ENCODE assay signal across 8 cellular contexts in the genomic region with DNA sequence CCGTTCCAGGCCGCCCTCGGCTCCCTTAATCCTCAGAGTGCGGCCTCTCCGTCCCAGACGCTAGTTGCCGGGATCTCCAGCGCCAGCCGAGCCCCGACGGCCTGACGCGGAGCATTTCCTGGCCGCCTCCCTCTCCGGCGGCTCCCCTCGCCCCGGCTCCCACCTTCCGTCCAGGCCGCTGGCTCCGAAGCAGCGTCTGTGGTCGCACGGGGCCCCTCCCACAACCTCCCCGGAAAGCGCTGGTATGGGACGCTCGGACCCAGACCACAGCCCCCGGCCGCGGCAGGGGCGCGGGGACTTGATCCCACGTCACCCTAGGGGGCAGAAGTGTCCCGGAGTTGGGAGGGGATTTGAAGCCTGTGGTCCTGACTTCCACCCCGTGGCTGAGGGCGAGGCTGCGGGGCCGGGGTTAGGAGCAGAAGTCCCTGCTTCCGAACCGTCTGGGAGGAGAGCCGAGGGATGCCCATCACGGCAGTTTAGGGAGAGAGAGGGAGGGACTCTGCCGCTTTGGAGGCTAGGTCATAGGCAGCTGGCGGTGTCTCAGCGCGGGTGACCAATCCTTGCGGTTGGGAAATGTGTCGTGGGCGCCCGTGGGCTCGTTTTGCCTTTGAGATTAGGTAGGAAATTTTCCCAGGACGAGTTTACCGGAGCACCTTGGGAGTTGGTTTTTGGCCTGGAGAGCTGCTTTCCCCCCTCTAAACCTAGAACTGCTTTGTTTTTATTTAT.
DNase-seq lines count a peak whose midpoint lies in the region; ATAC-seq and TF ChIP-seq lines count a peak whose summit lies in the region.
"Not testable (repeated sequence)": the region's sequence is repeated elsewhere in the genome, so short reads cannot be mapped to it uniquely, and the experiment has no call there.

No MANE protein-coding gene starts in this region.

- not testable (repeated sequence) for H3K36me3 ChIP-seq in SK-N-MC (ENCODE audit: insufficient read depth, low read length)

- not testable (repeated sequence) for H3K27me3 Mint-ChIP-seq in activated naive CD4-positive, alpha-beta T cell treated with anti-CD3 and anti-CD28 coated beads, Interleukin-2, amount 50 U/mL, for 24 hours; nephron progenitor cell (ENCODE audit: low read depth, poor library complexity); stimulated activated naive CD8-positive, alpha-beta T cell treated with anti-CD3 and anti-CD28 coated beads, Interleukin-15, amount 100 ng/mL, for 72 hours

- H3K4me1 Mint-ChIP-seq in activated naive CD4-positive, alpha-beta T cell treated with anti-CD3 and anti-CD28 coated beads, Interleukin-2, amount 50 U/mL, for 24 hours: peaks cover 37% of the 10 kb centered on the region
- H3K4me1 Mint-ChIP-seq in nephron progenitor cell: peaks cover 23% of the 10 kb centered on the region
- peaks cover 55% of the 10 kb centered on the region for H3K4me1 Mint-ChIP-seq in stimulated activated naive CD8-positive, alpha-beta T cell treated with anti-CD3 and anti-CD28 coated beads, Interleukin-15, amount 100 ng/mL, for 72 hours

- not testable (repeated sequence) for TF ChIP-seq CTCF in nephron progenitor cell (IDR thresholded peaks at IDR 0.05)

- H3K27ac Mint-ChIP-seq in activated naive CD4-positive, alpha-beta T cell treated with anti-CD3 and anti-CD28 coated beads, Interleukin-2, amount 50 U/mL, for 24 hours: peak overlapping the region; percentile 65
- H3K27ac Mint-ChIP-seq in nephron progenitor cell: peak overlapping the region; percentile 96
- H3K27ac Mint-ChIP-seq in stimulated activated naive CD8-positive, alpha-beta T cell treated with anti-CD3 and anti-CD28 coated beads, Interleukin-15, amount 100 ng/mL, for 72 hours: peak overlapping the region in 1 of 2 donors; percentile 99

- peak; percentile 33 for ATAC-seq in GM21786 (IDR thresholded peaks at IDR 0.05; ENCODE audit: unreplicated experiment)
- peak; percentile 52 for ATAC-seq in stimulated activated naive CD8-positive, alpha-beta T cell treated with anti-CD3 and anti-CD28 coated beads, Interleukin-15, amount 100 ng/mL, for 72 hours

- H3K4me3 ChIP-seq in SK-N-MC: peak overlapping the region; percentile 96

- H3K9me3 ChIP-seq in SK-N-MC (ENCODE audit: low read depth, low read length): not testable (repeated sequence)

- H3K9me3 Mint-ChIP-seq in activated naive CD4-positive, alpha-beta T cell treated with anti-CD3 and anti-CD28 coated beads, Interleukin-2, amount 50 U/mL, for 24 hours; nephron progenitor cell; stimulated activated naive CD8-positive, alpha-beta T cell treated with anti-CD3 and anti-CD28 coated beads, Interleukin-15, amount 100 ng/mL, for 72 hours: not testable (repeated sequence)

- peak overlapping the region; percentile 94 for H3K4me3 Mint-ChIP-seq in activated naive CD4-positive, alpha-beta T cell treated with anti-CD3 and anti-CD28 coated beads, Interleukin-2, amount 50 U/mL, for 24 hours
- peak overlapping the region; percentile 92 for H3K4me3 Mint-ChIP-seq in nephron progenitor cell
- H3K4me3 Mint-ChIP-seq in stimulated activated naive CD8-positive, alpha-beta T cell treated with anti-CD3 and anti-CD28 coated beads, Interleukin-15, amount 100 ng/mL, for 72 hours: peak overlapping the region; percentile 96 to 99

- not testable (repeated sequence) for H3K36me3 Mint-ChIP-seq in activated naive CD4-positive, alpha-beta T cell treated with anti-CD3 and anti-CD28 coated beads, Interleukin-2, amount 50 U/mL, for 24 hours
- peaks cover 28% of the 10 kb centered on the region for H3K36me3 Mint-ChIP-seq in nephron progenitor cell (ENCODE audit: low read depth)

- DNase-seq in EH (ENCODE audit: low read depth): peak; percentile 60
- DNase-seq in HuH-7.5 (ENCODE audit: low spot score): peak; percentile 58
- not testable (repeated sequence) for DNase-seq in SK-N-MC (ENCODE audit: low read depth, low spot score)
- DNase-seq in globus pallidus (ENCODE audit: low spot score): peak; percentile 31
- DNase-seq in nephron progenitor cell: peak; percentile 70
- peak; percentile 48 to 57 for DNase-seq in stimulated activated naive CD8-positive, alpha-beta T cell treated with anti-CD3 and anti-CD28 coated beads, Interleukin-15, amount 100 ng/mL, for 72 hours

- H3K27ac ChIP-seq in SK-N-MC: not testable (repeated sequence)

- H3K9ac ChIP-seq in SK-N-MC (ENCODE audit: insufficient read length): peak overlapping the region; percentile 94
